8 cellular contexts compared by ENCODE assay signal in genomic region chr11:62600367-62601113, GRCh38. TPM values are rescaled to one million over a fixed set of nuclear protein-coding genes. Genes with fewer than 3 reads are reported as not detected.
DNase-seq lines count a peak whose midpoint lies in the region; ATAC-seq and TF ChIP-seq lines count a peak whose summit lies in the region.

No MANE protein-coding gene starts in this region.

- TF ChIP-seq CTCF in coronary artery (IDR thresholded peaks at IDR 0.05) (no peak), nephron (IDR thresholded peaks at IDR 0.05; ENCODE audit: unreplicated experiment in 3 of 3) (no peak)

- intact Hi-C loops in posterior cingulate gyrus (cut with DNase I), result loop anchor here (1.0 to 2.0 kb wide), 2 partner anchors 7 to 20 kb away; partner anchors contain the start of gene B3GAT3

- peaks cover 45% of the 10 kb centered on the region for H3K36me3 ChIP-seq in CD8-positive, alpha-beta memory T cell (ENCODE audit: insufficient read depth, low read length)

- H3K27ac Mint-ChIP-seq in CD8-positive, alpha-beta memory T cell, result peak overlapping the region; percentile 92 to 98 (median 96)
- peak overlapping the region; percentile 96 to 98 (median 97) for H3K27ac Mint-ChIP-seq in nephron

- H3K27me3 Mint-ChIP-seq in CD8-positive, alpha-beta memory T cell, result peaks cover 0 to 5% of the 10 kb centered on the region in 2 donors
- H3K27me3 Mint-ChIP-seq in nephron (ENCODE audit: low read depth), result peaks cover 20% of the 10 kb centered on the region

- H3K27ac ChIP-seq in CD8-positive, alpha-beta memory T cell (ENCODE audit: low read depth, low read length), result peak overlapping the region; percentile 86
- peak overlapping the region; percentile 87 to 97 for H3K27ac ChIP-seq in coronary artery

- peak overlapping the region; percentile 89 for H3K4me3 ChIP-seq in CD8-positive, alpha-beta memory T cell (ENCODE audit: low read length)
- peak overlapping the region; percentile 90 for H3K4me3 ChIP-seq in coronary artery

- H3K4me1 ChIP-seq in CD8-positive, alpha-beta memory T cell (ENCODE audit: insufficient read depth, low read length), result peaks cover 29% of the 10 kb centered on the region

- peaks cover 50 to 63% (median 57%) of the 10 kb centered on the region in 3 donors for H3K4me1 Mint-ChIP-seq in CD8-positive, alpha-beta memory T cell
- H3K4me1 Mint-ChIP-seq in nephron, result peaks cover 52% of the 10 kb centered on the region

- H3K9me3 Mint-ChIP-seq in CD8-positive, alpha-beta memory T cell, result no peaks in the 10 kb centered on the region
- H3K9me3 Mint-ChIP-seq in nephron, result no peaks in the 10 kb centered on the region

- peak overlapping the region; percentile 91 to 97 (median 93) for H3K4me3 Mint-ChIP-seq in CD8-positive, alpha-beta memory T cell
- peak overlapping the region; percentile 93 to 95 (median 95) for H3K4me3 Mint-ChIP-seq in nephron

- H3K36me3 Mint-ChIP-seq in CD8-positive, alpha-beta memory T cell, result peaks cover 20 to 84% (median 31%) of the 10 kb centered on the region in 3 donors
- peaks cover 50% of the 10 kb centered on the region for H3K36me3 Mint-ChIP-seq in nephron (ENCODE audit: low read depth)

- POLR2A ChIA-PET in CD8-positive, alpha-beta memory T cell (lab: Charles Lee), result interaction anchor here (0.5 to 3.5 kb wide), 13 partner anchors 9 to 281 kb away, joined by 3 to 63 read pairs (median 5); partner anchors contain the start of genes C11orf98, EEF1G, LBHD1 and SLC3A2

- DNase-seq in CD8-positive, alpha-beta memory T cell, result no peak
- peak; percentile 32 for DNase-seq in NAMALWA (ENCODE audit: low spot score)
- no peak for DNase-seq in coronary artery (ENCODE audit: low spot score)
- no peak for DNase-seq in posterior cingulate gyrus
- no peak for DNase-seq in hippocampal formation (lab: John Stamatoyannopoulos, UW)

- ATAC-seq in HG03280 (IDR thresholded peaks at IDR 0.05; ENCODE audit: unreplicated experiment) (no peak), esophagus mucosa (no peak)

- H3K9me3 ChIP-seq in CD8-positive, alpha-beta memory T cell (ENCODE audit: low read length), result no peaks in the 10 kb centered on the region

- CTCF ChIA-PET in CD8-positive, alpha-beta memory T cell (lab: Charles Lee), result interaction anchor here (0.7 to 2.3 kb wide), 3 partner anchors 8 to 94 kb away, joined by 3 to 31 read pairs (median 4); partner anchors contain the start of gene TUT1

- H3K27me3 ChIP-seq in CD8-positive, alpha-beta memory T cell (ENCODE audit: insufficient read depth, low read length, poor library complexity, severe bottlenecking), result no peaks in the 10 kb centered on the region

RNA-seq across cellular contexts. Expression of gene MTA2, which starts 1.1 kb away (rescaled TPM):
- total RNA-seq in CD8-positive, alpha-beta memory T cell, result 100 to 1,000 TPM; 248 to 263 TPM
- polyA plus RNA-seq in CD8-positive, alpha-beta memory T cell, result 37.4 TPM
- total RNA-seq in esophagus mucosa, result 88.4 TPM

RNA-seq across cellular contexts. Expression of gene TUT1, which starts 9.2 kb away (rescaled TPM):
- total RNA-seq in CD8-positive, alpha-beta memory T cell, result 10 to 100 TPM; 30.8 to 32.7 TPM
- 13.7 TPM for polyA plus RNA-seq in CD8-positive, alpha-beta memory T cell
- 9.3 TPM for total RNA-seq in esophagus mucosa

RNA-seq across cellular contexts. Expression of gene EML3, which starts 12.0 kb away (rescaled TPM):
- total RNA-seq in CD8-positive, alpha-beta memory T cell, result 100 to 1,000 TPM; 133 to 134 TPM
- polyA plus RNA-seq in CD8-positive, alpha-beta memory T cell, result 22.9 TPM
- total RNA-seq in esophagus mucosa, result 64.9 TPM

RNA-seq across cellular contexts. Expression of gene ROM1, which starts 12.5 kb away (rescaled TPM):
- 1 to 10 TPM; 4.9 to 5.3 TPM for total RNA-seq in CD8-positive, alpha-beta memory T cell
- 1.7 TPM for polyA plus RNA-seq in CD8-positive, alpha-beta memory T cell
- 4.9 TPM for total RNA-seq in esophagus mucosa

RNA-seq across cellular contexts. Expression of gene B3GAT3, which starts 21.2 kb away (rescaled TPM):
- 10 to 100 TPM; 67.4 to 68.2 TPM for total RNA-seq in CD8-positive, alpha-beta memory T cell
- 48.9 TPM for polyA plus RNA-seq in CD8-positive, alpha-beta memory T cell
- total RNA-seq in esophagus mucosa, result 11.3 TPM
